17 cellular contexts compared by ENCODE assay signal in the genomic region with DNA sequence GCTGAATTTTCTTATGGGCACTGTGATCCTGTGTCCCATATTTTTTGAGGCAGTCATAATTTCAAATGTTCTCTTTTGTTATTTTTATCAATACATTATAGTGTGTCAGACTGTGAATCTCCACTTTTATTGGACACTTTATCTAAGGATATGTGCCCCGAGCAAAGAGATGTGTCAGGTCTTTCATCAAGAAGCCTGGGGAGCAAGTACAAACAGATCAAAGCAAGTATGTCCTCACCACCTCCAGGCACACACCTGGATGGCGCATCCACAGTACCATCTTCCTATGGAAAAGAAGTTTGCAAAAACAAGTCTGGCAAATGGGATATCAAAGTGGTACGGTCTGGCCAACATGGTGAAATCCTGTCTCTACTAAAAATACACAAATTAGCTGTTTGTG.
DNase-seq lines count a peak whose midpoint lies in the region; ATAC-seq, FAIRE-seq and TF ChIP-seq lines count a peak whose summit lies in the region.
"Had no signal": no experiment of that assay in that cellular context is flagged by ENCODE, and none has a peak within 500 bp of the region (broad histone marks: within the 10 kb centered on the region; RNA-seq: fewer than 3 reads in every experiment).

No MANE protein-coding gene starts in this region.

- CTCF ChIA-PET in RWPE1 (lab: Yijun Ruan, JAX), result no interaction called here

- H3K36me3 Mint-ChIP-seq in stimulated activated memory B cell treated with anti-CD40 and anti-IgM and Interleukin-4, amounts not matched to agents 10 μg/mL and 1 μg/mL and 100 μg/mL, for 72 hours, result no peaks in the 10 kb centered on the region
- H3K36me3 Mint-ChIP-seq: CD14-positive monocyte; CD4-positive, alpha-beta memory T cell had no signal

- no peaks in the 10 kb centered on the region for H3K27me3 Mint-ChIP-seq in stimulated activated memory B cell treated with anti-CD40 and anti-IgM and Interleukin-4, amounts not matched to agents 10 μg/mL and 1 μg/mL and 100 μg/mL, for 72 hours

- H3K4me1 ChIP-seq in foreskin keratinocyte, result peaks cover 16% of the 10 kb centered on the region
- H3K4me1 ChIP-seq: BLaER1 had no signal

- no peak overlapping the region; the same call in 1 of the 2 replicates for H3K27ac ChIP-seq in RWPE1
- H3K27ac ChIP-seq in foreskin keratinocyte, result peak overlapping the region; percentile 82
- H3K27ac ChIP-seq: BLaER1, HL-60 had no signal

- peak; percentile 93 for ATAC-seq in foreskin keratinocyte
- no peak for ATAC-seq in stimulated activated memory B cell treated with anti-CD40 and anti-IgM and Interleukin-4, amounts not matched to agents 10 μg/mL and 1 μg/mL and 100 μg/mL, for 72 hours
- no peak for ATAC-seq in GM18870 (IDR thresholded peaks at IDR 0.05; ENCODE audit: unreplicated experiment)

- POLR2A ChIA-PET in RWPE1 (lab: Yijun Ruan, JAX; ENCODE audit: low non-redundant PET), result no interaction called here

- no peak overlapping the region for H3K27ac Mint-ChIP-seq in stimulated activated memory B cell treated with anti-CD40 and anti-IgM and Interleukin-4, amounts not matched to agents 10 μg/mL and 1 μg/mL and 100 μg/mL, for 72 hours
- H3K27ac Mint-ChIP-seq: CD4-positive, alpha-beta memory T cell had no signal

- FAIRE-seq in D721Med (lab: Jason Lieb, UNC) (peak; percentile 25), bronchial epithelial cell (lab: Jason Lieb, UNC) (no peak)
- FAIRE-seq: GM19239, H1 had no signal

- DNase-seq in D721Med (ENCODE audit: insufficient read length, low spot score) (no peak), RWPE1 (ENCODE audit: low spot score) (peak; percentile 36), bronchial epithelial cell (ENCODE audit: low read depth) (peak; percentile 49), foreskin keratinocyte (peak; percentile 90 to 94), GM13977 (ENCODE audit: low spot score) (no peak)
- DNase-seq: 8988T; CD4-positive, alpha-beta memory T cell; DMS79 treated with DMSO at 0.1 percent for 48 hours; GF-D8; H9 had no signal

- no peak overlapping the region for H3K4me3 ChIP-seq in bronchial epithelial cell (ENCODE audit: low read depth, low read length)
- H3K4me3 ChIP-seq: BLaER1 had no signal

- no peaks in the 10 kb centered on the region for H3K27me3 ChIP-seq in bronchial epithelial cell (ENCODE audit: control insufficient read depth, insufficient read depth, low read length)
- H3K27me3 ChIP-seq in foreskin keratinocyte, result no peaks in the 10 kb centered on the region
- H3K27me3 ChIP-seq: BLaER1 had no signal

- H3K4me1 Mint-ChIP-seq in stimulated activated memory B cell treated with anti-CD40 and anti-IgM and Interleukin-4, amounts not matched to agents 10 μg/mL and 1 μg/mL and 100 μg/mL, for 72 hours, result no peaks in the 10 kb centered on the region
- H3K4me1 Mint-ChIP-seq: H9 had no signal

- TF ChIP-seq CTCF in D721Med (IDR thresholded peaks at IDR 0.05; ENCODE audit: insufficient read depth, missing control alignments), result no peak
- TF ChIP-seq CTCF in RWPE1 (conservative IDR thresholded peaks at IDR 0.05; ENCODE audit: low read depth), result no peak
- no peak for TF ChIP-seq CTCF in bronchial epithelial cell (IDR thresholded peaks at IDR 0.05; ENCODE audit: insufficient read depth, low read length, severe bottlenecking)
- TF ChIP-seq CTCF in foreskin keratinocyte (conservative IDR thresholded peaks at IDR 0.05), result no peak
- no peak for TF ChIP-seq CTCF in GM13977 (IDR thresholded peaks at IDR 0.05; ENCODE audit: extremely low read depth, insufficient read depth, missing control alignments)

- in situ Hi-C loops in GM13977 (cut with MboI; ENCODE audit: low pct_unique_long_range_greater_than_20kb, low sequenced_read_pairs, unreplicated experiment), result no loop called here

- no peak overlapping the region for H3K4me3 Mint-ChIP-seq in stimulated activated memory B cell treated with anti-CD40 and anti-IgM and Interleukin-4, amounts not matched to agents 10 μg/mL and 1 μg/mL and 100 μg/mL, for 72 hours
- H3K4me3 Mint-ChIP-seq: CD4-positive, alpha-beta memory T cell; H9 had no signal

- peaks cover 4% of the 10 kb centered on the region for H3K9me3 Mint-ChIP-seq in stimulated activated memory B cell treated with anti-CD40 and anti-IgM and Interleukin-4, amounts not matched to agents 10 μg/mL and 1 μg/mL and 100 μg/mL, for 72 hours

- no peaks in the 10 kb centered on the region for H3K36me3 ChIP-seq in bronchial epithelial cell (ENCODE audit: control insufficient read depth, insufficient read depth, low read length)
- H3K36me3 ChIP-seq: BLaER1 had no signal

Comparison
In these comparisons a context has a peak if more than half of its experiments do, and no peak if none do; other contexts are left out.
1. DNase-seq: peak in RWPE1 (single experiment), bronchial epithelial cell (single experiment) and foreskin keratinocyte (2 of 2); none in D721Med (single experiment) and GM13977 (single experiment).